ENCODE assay signal across 8 cellular contexts in genomic region chr7:151782598-151783448, GRCh38.
DNase-seq lines count a peak whose midpoint lies in the region; ATAC-seq, FAIRE-seq and TF ChIP-seq lines count a peak whose summit lies in the region.

No MANE protein-coding gene starts in this region.

- no peak overlapping the region for H3K9ac ChIP-seq in HUES64 (ENCODE audit: low read depth, low read length)
- H3K9ac ChIP-seq in astrocyte (ENCODE audit: low read length) = peak overlapping the region; percentile 10
- H3K9ac ChIP-seq in skeletal muscle tissue (ENCODE audit: low read depth in 1 of 3, low read length in 3 of 3) = peak overlapping the region in 2 of 3 donors; percentile 50 to 64

- H3K9me3 Mint-ChIP-seq in astrocyte (ENCODE audit: unreplicated experiment) = peaks cover 7% of the 10 kb centered on the region

- H3K27ac ChIP-seq in HUES64 (ENCODE audit: low read depth, low read length) (no peak overlapping the region), astrocyte (ENCODE audit: low read depth, low read length) (no peak overlapping the region), skeletal muscle tissue (ENCODE audit: low read depth, low read length) (no peak overlapping the region)

- H3K4me1 Mint-ChIP-seq in astrocyte (ENCODE audit: low read depth, unreplicated experiment) = no peaks in the 10 kb centered on the region

- peak; percentile 88 for ATAC-seq in GM21528 (IDR thresholded peaks at IDR 0.05; ENCODE audit: low FRiP score, unreplicated experiment)

- WGBS in HUES64 = 15% methylated on average over 55 of the region's 55 CpGs

- TF ChIP-seq CTCF in astrocyte (IDR thresholded peaks at IDR 0.05; ENCODE audit: insufficient read depth, low read depth, low read length) = peak; percentile 66

- DNase-seq in DMS 273 (lab: John Stamatoyannopoulos, UW; ENCODE audit: unreplicated experiment) (peak; percentile 91), T-helper 9 cell (peak; percentile 54), astrocyte (ENCODE audit: low read depth) (no peak), iPS DF 19.7 (ENCODE audit: low read depth, low spot score) (peak; percentile 50), NCI-H187 (lab: John Stamatoyannopoulos, UW) (no peak)

- no peak for FAIRE-seq in astrocyte (lab: Jason Lieb, UNC)

- H3K36me3 ChIP-seq in HUES64 (ENCODE audit: insufficient read depth, low read length) (no peaks in the 10 kb centered on the region), astrocyte (ENCODE audit: insufficient read depth, low read length) (no peaks in the 10 kb centered on the region), skeletal muscle tissue (ENCODE audit: control insufficient read depth in 3 of 3, insufficient read depth in 3 of 3, low read length in 3 of 3) (peaks cover 0 to 8% (median 2%) of the 10 kb centered on the region in 3 donors)

- H3K4me3 Mint-ChIP-seq in astrocyte (ENCODE audit: unreplicated experiment) = no peak overlapping the region

- no peak overlapping the region for H3K27ac Mint-ChIP-seq in astrocyte (ENCODE audit: unreplicated experiment)

- no peaks in the 10 kb centered on the region for H3K79me2 ChIP-seq in astrocyte (ENCODE audit: insufficient read depth, low read length)

- peak overlapping the region; percentile 39 for H3K4me3 ChIP-seq in HUES64 (ENCODE audit: low read length)
- H3K4me3 ChIP-seq in astrocyte (ENCODE audit: insufficient read depth, low read depth, low read length) = peak overlapping the region; percentile 39
- H3K4me3 ChIP-seq in skeletal muscle tissue (ENCODE audit: low read length in 3 of 3) = peak overlapping the region; percentile 49 to 54 (median 52)

- H3K36me3 Mint-ChIP-seq in astrocyte (ENCODE audit: low read depth, unreplicated experiment) = no peaks in the 10 kb centered on the region

- no peaks in the 10 kb centered on the region for H4K20me1 ChIP-seq in astrocyte (ENCODE audit: insufficient read depth, low read length)

- H3K4me1 ChIP-seq in HUES64 (ENCODE audit: insufficient read depth, low read length) = no peaks in the 10 kb centered on the region
- H3K4me1 ChIP-seq in astrocyte (ENCODE audit: insufficient read depth, low read length) = peaks cover 8% of the 10 kb centered on the region
- H3K4me1 ChIP-seq in skeletal muscle tissue (ENCODE audit: control insufficient read depth in 3 of 3, insufficient read depth in 3 of 3, low read length in 3 of 3) = peaks cover 8% of the 10 kb centered on the region in 3 donors

- H3K27me3 ChIP-seq in HUES64 (ENCODE audit: insufficient read depth, low read length) (peaks cover 14% of the 10 kb centered on the region), astrocyte (ENCODE audit: insufficient read depth, low read length) (peaks cover 12% of the 10 kb centered on the region), skeletal muscle tissue (ENCODE audit: control insufficient read depth in 3 of 3, insufficient read depth in 3 of 3, low read length in 3 of 3) (peaks cover 0 to 6% (median 0%) of the 10 kb centered on the region in 3 donors)

- peak overlapping the region; percentile 79 for H3K4me2 ChIP-seq in astrocyte (ENCODE audit: low read length)

- 0 out of 2 replicates have a peak, but pooled peaks cover 3% of the 10 kb centered on the region for H3K9me3 ChIP-seq in HUES64 (ENCODE audit: insufficient read depth, low read depth, low read length)
- H3K9me3 ChIP-seq in astrocyte (ENCODE audit: insufficient read depth, low read depth, low read length) = peaks cover 4% of the 10 kb centered on the region
- H3K9me3 ChIP-seq in skeletal muscle tissue (ENCODE audit: control insufficient read depth in 3 of 3, low read length in 3 of 3) = no peaks in the 10 kb centered on the region

- H3K27me3 Mint-ChIP-seq in astrocyte (ENCODE audit: low read depth, unreplicated experiment) = peaks cover 51% of the 10 kb centered on the region

- peak overlapping the region; percentile 88 for H2AFZ ChIP-seq in astrocyte (ENCODE audit: low read depth, low read length)

Comparison
In these comparisons a context has a peak if more than half of its experiments do, and no peak if none do; other contexts are left out.
1. DNase-seq: peak in DMS 273 (single experiment), T-helper 9 cell (single experiment) and iPS DF 19.7 (single experiment); none in astrocyte (single experiment) and NCI-H187 (0 of 2).
2. Peak in every context shown above with its lines, with median percentiles within 50 percentile points of each other: H3K4me3 ChIP-seq.